In the genomic region with DNA sequence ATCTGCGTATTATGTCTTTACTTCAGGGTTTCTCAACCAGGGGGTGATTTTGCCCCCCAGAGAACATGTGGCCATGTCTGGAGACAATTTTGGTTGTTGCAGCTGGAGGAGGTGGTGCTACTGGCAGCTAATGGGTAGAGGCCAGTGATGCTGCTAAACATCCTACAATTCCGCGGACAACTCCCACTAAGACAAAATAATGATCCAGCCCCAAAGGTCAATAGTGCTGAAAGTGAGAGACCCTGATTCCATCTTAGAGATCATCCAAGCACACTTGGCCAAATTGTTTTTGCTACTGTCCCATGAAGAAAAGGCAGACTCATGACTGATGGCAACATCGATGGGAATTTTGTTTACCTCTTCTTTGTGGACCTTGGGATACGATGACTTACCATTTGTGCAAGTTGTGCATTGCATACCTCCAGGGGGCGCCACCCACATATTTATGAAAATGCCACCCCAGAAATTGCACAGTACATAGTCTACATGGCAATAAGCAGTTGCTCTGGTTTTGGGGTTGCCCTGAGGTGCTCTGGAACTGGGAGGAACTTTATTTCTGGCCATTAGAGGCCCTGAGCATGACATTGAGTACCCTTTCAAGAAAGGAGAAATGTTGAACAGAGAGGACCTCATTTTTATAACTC, we compare ENCODE assay signal across 8 cellular contexts.
DNase-seq lines count a peak whose midpoint lies in the region; ATAC-seq and TF ChIP-seq lines count a peak whose summit lies in the region.
"Not testable (repeated sequence)": the region's sequence is repeated elsewhere in the genome, so short reads cannot be mapped to it uniquely, and the experiment has no call there.

No MANE protein-coding gene starts in this region.

- not testable (repeated sequence) for H4K20me1 ChIP-seq in PC-3 (ENCODE audit: low read length); neural cell (ENCODE audit: insufficient read depth)

- not testable (repeated sequence) for H3K27ac Mint-ChIP-seq in activated CD4-positive, alpha-beta T cell treated with anti-CD3 and anti-CD28 coated beads, Interleukin-2, amount 10 ng/mL, durations not matched to agents 7 days and 5 days

- peaks cover 11% of the 10 kb centered on the region for H3K27me3 Mint-ChIP-seq in activated CD4-positive, alpha-beta T cell treated with anti-CD3 and anti-CD28 coated beads, Interleukin-2, amount 10 ng/mL, durations not matched to agents 7 days and 5 days

- not testable (repeated sequence) for H3K4me1 Mint-ChIP-seq in activated CD4-positive, alpha-beta T cell treated with anti-CD3 and anti-CD28 coated beads, Interleukin-2, amount 10 ng/mL, durations not matched to agents 7 days and 5 days

- BruUV-seq in PC-3 (replicated peaks; lab: Mats Ljungman, UMichigan), result not testable (repeated sequence)

- H3F3A ChIP-seq in PC-3 (ENCODE audit: low read length, unreplicated experiment); neural cell (ENCODE audit: insufficient read depth, low read length, poor library complexity, severe bottlenecking): not testable (repeated sequence)

- not testable (repeated sequence) for ATAC-seq in PC-3

- TF ChIP-seq EP300 in neural cell (conservative IDR thresholded peaks at IDR 0.05; ENCODE audit: poor library complexity, severe bottlenecking), result not testable (repeated sequence)

- TF ChIP-seq CTCF in HFF-Myc (IDR thresholded peaks at IDR 0.05; ENCODE audit: low read depth, low read length, missing control alignments) (peak; percentile 13), neural cell (IDR thresholded peaks at IDR 0.05; ENCODE audit: poor library complexity, severe bottlenecking) (peak; percentile 22)
- TF ChIP-seq CTCF in PC-3 (conservative IDR thresholded peaks at IDR 0.05; ENCODE audit: low read depth, low read length), result not testable (repeated sequence)

- not testable (repeated sequence) for H3K4me3 ChIP-seq in HFF-Myc (replicated peaks; ENCODE audit: low read depth, low read length); PC-3 (ENCODE audit: low read length); neural cell (ENCODE audit: low read length)

- H3K9ac ChIP-seq in PC-3 (ENCODE audit: low read length); neural cell (ENCODE audit: low read length): not testable (repeated sequence)

- not testable (repeated sequence) for H3K4me1 ChIP-seq in PC-3 (ENCODE audit: insufficient read depth, low read length)

- H3K4me3 Mint-ChIP-seq in activated CD4-positive, alpha-beta T cell treated with anti-CD3 and anti-CD28 coated beads, Interleukin-2, amount 10 ng/mL, durations not matched to agents 7 days and 5 days, result not testable (repeated sequence)

- H3K27me3 ChIP-seq in PC-3 (ENCODE audit: low read length); neural cell (ENCODE audit: insufficient read depth, low read depth, low read length): not testable (repeated sequence)

- H3K9me3 Mint-ChIP-seq in activated CD4-positive, alpha-beta T cell treated with anti-CD3 and anti-CD28 coated beads, Interleukin-2, amount 10 ng/mL, durations not matched to agents 7 days and 5 days, result not testable (repeated sequence)

- not testable (repeated sequence) for H3K79me2 ChIP-seq in PC-3 (ENCODE audit: low read length); neural cell (replicated peaks; ENCODE audit: insufficient read depth, low read length)

- H2AFZ ChIP-seq in PC-3 (ENCODE audit: low read length); neural cell (ENCODE audit: low read depth, low read length): not testable (repeated sequence)

- peak; percentile 30 for TF ChIP-seq RAD21 in neural cell (conservative IDR thresholded peaks at IDR 0.05)

- intact Hi-C loops in PC-3 (cut with micrococcal nuclease), result not testable (repeated sequence)

- not testable (repeated sequence) for TF ChIP-seq POLR2A in erythroblast (IDR thresholded peaks at IDR 0.05; ENCODE audit: low read length)

- H3K4me2 ChIP-seq in PC-3 (ENCODE audit: low read length); neural cell (ENCODE audit: low read length): not testable (repeated sequence)

- H3K9me2 ChIP-seq in PC-3 (replicated peaks; ENCODE audit: low read length); neural cell (ENCODE audit: insufficient read depth, low read length): not testable (repeated sequence)

- POLR2A ChIA-PET in PC-3 (lab: Charles Lee; ENCODE audit: unreplicated experiment); activated CD4-positive, alpha-beta T cell treated with anti-CD3 and anti-CD28 coated beads, Interleukin-2, amount 10 ng/mL, durations not matched to agents 7 days and 5 days (lab: Charles Lee): not testable (repeated sequence)

- H3K36me3 ChIP-seq in PC-3 (ENCODE audit: low read depth, low read length); neural cell (ENCODE audit: insufficient read depth, low read length): not testable (repeated sequence)

- H3K9me3 ChIP-seq in PC-3 (ENCODE audit: low read length); neural cell (ENCODE audit: low read length): not testable (repeated sequence)

- DNase-seq in AG20443 (ENCODE audit: low spot score), result peak; percentile 6
- DNase-seq in HFF-Myc (ENCODE audit: extremely low read depth, low read depth), result not testable (repeated sequence)
- DNase-seq in PC-3, result peak; percentile 14
- peak; percentile 66 for DNase-seq in activated CD4-positive, alpha-beta T cell treated with anti-CD3 and anti-CD28 coated beads, Interleukin-2, amount 10 ng/mL, durations not matched to agents 7 days and 5 days
- peak in 3 of 4 experiments; percentile 25 to 51 (median 51) for DNase-seq in activated naive CD4-positive, alpha-beta T cell (lab: John Stamatoyannopoulos, UW)
- DNase-seq in erythroblast (lab: John Stamatoyannopoulos, UW), result peak; percentile 20 to 47
- DNase-seq in stimulated activated CD4-positive, alpha-beta T cell treated with anti-CD3 and anti-CD28 coated beads, TNF-alpha, amount 100 ng/mL, for 48 hours (ENCODE audit: low read depth in 3 of 3), result peak; percentile 21 to 32 (median 27)

- H3K36me3 Mint-ChIP-seq in activated CD4-positive, alpha-beta T cell treated with anti-CD3 and anti-CD28 coated beads, Interleukin-2, amount 10 ng/mL, durations not matched to agents 7 days and 5 days (ENCODE audit: low read depth), result not testable (repeated sequence)

- H3K27ac ChIP-seq in PC-3 (ENCODE audit: low read length); neural cell (ENCODE audit: low read length): not testable (repeated sequence)

- CTCF ChIA-PET in PC-3 (lab: Charles Lee); activated CD4-positive, alpha-beta T cell treated with anti-CD3 and anti-CD28 coated beads, Interleukin-2, amount 10 ng/mL, durations not matched to agents 7 days and 5 days (lab: Charles Lee): not testable (repeated sequence)
